13 cellular contexts compared by ENCODE assay signal in genomic region chr5:139297439-139298133, GRCh38. TPM values are rescaled to one million over a fixed set of nuclear protein-coding genes. Genes with fewer than 3 reads are reported as not detected.
DNase-seq lines count a peak whose midpoint lies in the region; ATAC-seq and TF ChIP-seq lines count a peak whose summit lies in the region.
"Had no signal": no experiment of that assay in that cellular context is flagged by ENCODE, and none has a peak within 500 bp of the region (broad histone marks: within the 10 kb centered on the region; RNA-seq: fewer than 3 reads in every experiment).

No MANE protein-coding gene starts in this region.

- H4K20me1 ChIP-seq in BLaER1 treated with 17β-estradiol and CSF1 and Interleukin-3, amounts not matched to agents 10 nM and 100 nM = peaks cover 73 to 87% (median 82%) of the 10 kb centered on the region in 11 experiments

- DNase-seq in HEK293T (ENCODE audit: extremely low spot score) (no peak), naive B cell (no peak), kidney glomerular epithelial cell (lab: John Stamatoyannopoulos, UW) (no peak), Kasumi-1 (lab: John Stamatoyannopoulos, UW) (no peak)
- no peak for DNase-seq in activated naive CD8-positive, alpha-beta T cell treated with anti-CD3 and anti-CD28 coated beads, Interleukin-2, amount 10 ng/mL, durations not matched to agents 7 days and 5 days
- DNase-seq: activated CD4-positive, alpha-beta T cell treated with anti-CD3 and anti-CD28 coated beads, Interleukin-2, amount 50 U/mL, for 48 hours; NCI-H1105; NCI-H510A treated with DMSO at 0.1 percent for 48 hours had no signal

- H3K9me3 Mint-ChIP-seq in activated naive CD8-positive, alpha-beta T cell treated with anti-CD3 and anti-CD28 coated beads, Interleukin-2, amount 10 ng/mL, durations not matched to agents 7 days and 5 days = no peaks in the 10 kb centered on the region
- H3K9me3 Mint-ChIP-seq in naive B cell = no peaks in the 10 kb centered on the region

- H3K4me1 Mint-ChIP-seq in activated naive CD8-positive, alpha-beta T cell treated with anti-CD3 and anti-CD28 coated beads, Interleukin-2, amount 10 ng/mL, durations not matched to agents 7 days and 5 days = peaks cover 51% of the 10 kb centered on the region
- H3K4me1 Mint-ChIP-seq in naive B cell = peaks cover 57 to 85% (median 76%) of the 10 kb centered on the region in 3 donors

- H3K27ac ChIP-seq in BLaER1 treated with 17β-estradiol and CSF1 and Interleukin-3, amounts not matched to agents 10 nM and 100 nM = no peak overlapping the region
- H3K27ac ChIP-seq: vagina had no signal

- H3K4me3 Mint-ChIP-seq in activated naive CD8-positive, alpha-beta T cell treated with anti-CD3 and anti-CD28 coated beads, Interleukin-2, amount 10 ng/mL, durations not matched to agents 7 days and 5 days = peak overlapping the region; percentile 35
- peak overlapping the region in 5 of 8 donors; percentile 5 to 39 (median 19) for H3K4me3 Mint-ChIP-seq in naive B cell

- H3K4me2 ChIP-seq in BLaER1 treated with 17β-estradiol and CSF1 and Interleukin-3, amounts not matched to agents 10 nM and 100 nM = peak overlapping the region; percentile 80 to 98 (median 88); a peak in 20 of 22 replicates

- no peaks in the 10 kb centered on the region for H3K27me3 Mint-ChIP-seq in activated naive CD8-positive, alpha-beta T cell treated with anti-CD3 and anti-CD28 coated beads, Interleukin-2, amount 10 ng/mL, durations not matched to agents 7 days and 5 days
- H3K27me3 Mint-ChIP-seq in naive B cell = no peaks in the 10 kb centered on the region

- H3K27ac Mint-ChIP-seq in activated naive CD8-positive, alpha-beta T cell treated with anti-CD3 and anti-CD28 coated beads, Interleukin-2, amount 10 ng/mL, durations not matched to agents 7 days and 5 days = peak overlapping the region; percentile 60
- H3K27ac Mint-ChIP-seq in naive B cell = peak overlapping the region in 3 of 6 donors; percentile 24 to 86 (median 69)

- peaks cover 17% of the 10 kb centered on the region for H3K36me3 Mint-ChIP-seq in activated naive CD8-positive, alpha-beta T cell treated with anti-CD3 and anti-CD28 coated beads, Interleukin-2, amount 10 ng/mL, durations not matched to agents 7 days and 5 days
- no peaks in the 10 kb centered on the region for H3K36me3 Mint-ChIP-seq in naive B cell

- H3K9ac ChIP-seq in BLaER1 treated with 17β-estradiol and CSF1 and Interleukin-3, amounts not matched to agents 10 nM and 100 nM = no peak overlapping the region

- H3K36me3 ChIP-seq in BLaER1 treated with 17β-estradiol and CSF1 and Interleukin-3, amounts not matched to agents 10 nM and 100 nM = peaks cover 9 to 60% (median 39%) of the 10 kb centered on the region in 11 experiments; a peak in 17 of 22 replicates
- H3K36me3 ChIP-seq: ascending aorta, vagina had no signal

- POLR2A ChIA-PET in HEK293T (lab: Yijun Ruan, JAX) = interaction anchor here (1.0 to 4.4 kb wide), 4 partner anchors 10 to 45 kb away, joined by 3 to 104 read pairs (median 5); no protein-coding TSS in a partner anchor
- POLR2A ChIA-PET in activated naive CD8-positive, alpha-beta T cell treated with anti-CD3 and anti-CD28 coated beads, Interleukin-2, amount 10 ng/mL, durations not matched to agents 7 days and 5 days (lab: Charles Lee) = interaction anchor here (0.5 kb wide), 1 partner anchor 538 kb away, joined by 5 read pairs; no protein-coding TSS in a partner anchor

- ATAC-seq in activated naive CD8-positive, alpha-beta T cell treated with anti-CD3 and anti-CD28 coated beads, Interleukin-2, amount 10 ng/mL, durations not matched to agents 7 days and 5 days (ENCODE audit: low read depth) = no peak
- ATAC-seq in naive B cell (ENCODE audit: low read depth in 2 of 2) (no peak), GM21529 (IDR thresholded peaks at IDR 0.05; ENCODE audit: unreplicated experiment) (no peak), GM19035 (IDR thresholded peaks at IDR 0.05; ENCODE audit: unreplicated experiment) (no peak)

- CTCF ChIA-PET in HEK293T (lab: Yijun Ruan, JAX) = no interaction called here

- no peaks in the 10 kb centered on the region for H3K9me3 ChIP-seq in BLaER1 treated with 17β-estradiol and CSF1 and Interleukin-3, amounts not matched to agents 10 nM and 100 nM (replicated peaks in 1 of 11)
- H3K9me3 ChIP-seq: ascending aorta, vagina had no signal

- H3K4me1 ChIP-seq in BLaER1 treated with 17β-estradiol and CSF1 and Interleukin-3, amounts not matched to agents 10 nM and 100 nM = peaks cover 48 to 74% (median 64%) of the 10 kb centered on the region in 10 experiments

- no peak overlapping the region for H3K4me3 ChIP-seq in BLaER1 treated with 17β-estradiol and CSF1 and Interleukin-3, amounts not matched to agents 10 nM and 100 nM
- H3K4me3 ChIP-seq: vagina had no signal

- H3K27me3 ChIP-seq in BLaER1 treated with 17β-estradiol and CSF1 and Interleukin-3, amounts not matched to agents 10 nM and 100 nM = no peaks in the 10 kb centered on the region
- H3K27me3 ChIP-seq: ascending aorta, vagina had no signal

TF ChIP-seq in HEK293T, 16 proteins besides CTCF, POLR2A, EP300 and RAD21:
- TF ChIP-seq SP1 (IDR thresholded peaks at IDR 0.05) = no peak
- no peak for TF ChIP-seq FOXM1 (IDR thresholded peaks at IDR 0.05; ENCODE audit: borderline replicate concordance)
- no peak for TF ChIP-seq ZNF384 (IDR thresholded peaks at IDR 0.05)
- TF ChIP-seq LEF1 (IDR thresholded peaks at IDR 0.05; ENCODE audit: borderline replicate concordance) = 0 out of 2 replicates have a peak, but pooled peaks have one; percentile 19
- peak; percentile 71 for TF ChIP-seq PKNOX1 (IDR thresholded peaks at IDR 0.05)
- no peak for TF ChIP-seq ARNT (IDR thresholded peaks at IDR 0.05)
- TF ChIP-seq FOXA1 (IDR thresholded peaks at IDR 0.05) = no peak

RNA-seq across cellular contexts. Expression of gene MATR3, which starts 4.0 kb away (rescaled TPM):
- total RNA-seq in activated naive CD8-positive, alpha-beta T cell treated with anti-CD3 and anti-CD28 coated beads, Interleukin-2, amount 10 ng/mL, durations not matched to agents 7 days and 5 days = 100 to 1,000 TPM; 174 to 183 TPM
- 100 to 1,000 TPM; 370 to 439 (median 392) TPM for polyA plus RNA-seq in naive B cell (ENCODE audit: low read depth in 6 of 6)

RNA-seq across cellular contexts. Expression of gene PAIP2, which starts 44.1 kb away (rescaled TPM):
- 100 to 1,000 TPM; 108 to 118 TPM for total RNA-seq in activated naive CD8-positive, alpha-beta T cell treated with anti-CD3 and anti-CD28 coated beads, Interleukin-2, amount 10 ng/mL, durations not matched to agents 7 days and 5 days
- polyA plus RNA-seq in naive B cell (ENCODE audit: low read depth in 6 of 6) = 100 to 1,000 TPM; 348 to 544 (median 403) TPM
